Comparison of ENCODE assay signal across 1 cellular context in the genomic region with DNA sequence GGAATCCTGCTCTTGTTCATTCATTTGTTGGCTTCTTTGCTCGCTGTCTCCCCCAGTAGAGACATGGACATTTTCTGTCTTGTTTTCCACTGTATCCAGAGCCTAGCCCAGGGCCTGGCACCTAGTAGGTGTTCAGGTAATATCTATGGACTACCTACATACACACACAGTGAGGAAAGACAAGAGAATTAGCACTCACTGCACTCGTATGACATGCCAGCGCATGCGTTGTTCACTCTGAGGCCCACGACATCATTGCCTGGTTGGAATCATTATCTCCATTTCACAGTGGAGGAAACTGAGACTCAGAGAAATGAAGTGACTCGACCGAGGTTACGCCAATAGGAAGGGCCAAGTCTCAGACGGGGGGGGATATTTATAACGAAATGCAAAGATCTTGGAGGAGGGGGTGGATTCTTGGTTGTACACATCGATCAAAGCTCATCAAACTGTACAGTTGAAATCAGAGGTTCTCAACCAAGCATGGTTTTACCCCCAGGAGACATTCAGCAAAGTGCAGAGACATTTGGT.
TF ChIP-seq lines count a peak whose summit lies in the region.

No MANE protein-coding gene starts in this region.

TF ChIP-seq in K562, 482 proteins besides CTCF, POLR2A, EP300 and RAD21 (continued from another document):
- TF ChIP-seq HBP1 (CRISPR knock-in tag; IDR thresholded peaks at IDR 0.05) (no peak), ZKSCAN8 (CRISPR knock-in tag; IDR thresholded peaks at IDR 0.05) (no peak), RBM25 (IDR thresholded peaks at IDR 0.05; ENCODE audit: low read depth, low read length, severe bottlenecking) (peak; percentile 48), ZNF785 (CRISPR knock-in tag; IDR thresholded peaks at IDR 0.05) (no peak)
